In the genomic region with DNA sequence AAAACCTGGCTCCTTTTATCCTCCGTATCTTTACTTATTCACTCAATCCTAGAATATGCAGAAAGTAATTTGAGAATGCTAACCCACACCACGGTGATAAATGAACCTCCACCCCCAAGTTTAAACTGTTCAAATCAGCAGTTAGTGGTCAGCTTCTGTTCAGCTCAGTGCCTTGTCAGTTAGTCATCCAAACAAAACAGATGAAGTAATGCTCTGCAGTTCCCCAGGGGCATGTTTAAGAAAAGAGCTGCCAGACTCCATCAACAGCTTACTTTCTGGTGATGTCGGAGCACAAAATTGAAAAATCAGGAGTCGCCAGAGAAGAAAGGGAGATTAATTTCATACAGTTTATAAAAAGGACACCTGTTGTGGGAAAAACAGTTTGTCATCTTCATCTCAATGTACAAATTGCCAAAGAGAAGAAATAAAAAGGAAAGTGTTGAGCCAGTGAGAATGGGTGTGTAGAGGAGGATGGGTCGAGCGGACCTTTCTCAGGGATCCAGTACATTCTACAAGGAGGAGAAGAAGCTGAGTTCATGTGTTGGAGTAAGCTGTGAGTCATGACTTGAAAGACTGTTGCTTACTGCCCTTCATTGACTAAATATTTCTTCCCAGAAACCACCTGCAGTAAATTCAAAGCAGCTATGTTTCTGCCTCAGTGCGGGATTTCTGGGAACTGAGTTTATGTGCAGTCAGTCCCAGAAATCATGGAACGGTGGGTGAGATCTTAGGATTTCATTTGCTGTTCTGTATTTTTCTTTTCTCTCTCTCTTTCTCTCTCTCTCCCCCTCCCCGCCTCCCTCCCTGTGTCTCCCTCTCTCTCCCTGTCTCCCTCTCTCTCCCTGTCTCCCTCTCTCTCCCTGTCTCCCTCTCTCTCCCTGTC, we compare ENCODE assay signal across 8 cellular contexts. TPM values are rescaled to one million over a fixed set of nuclear protein-coding genes. Genes with fewer than 3 reads are reported as not detected.
DNase-seq lines count a peak whose midpoint lies in the region; ATAC-seq and TF ChIP-seq lines count a peak whose summit lies in the region.

No MANE protein-coding gene starts in this region.

- H3K27me3 ChIP-seq in PC-3 (ENCODE audit: low read length) = no peaks in the 10 kb centered on the region

- TF ChIP-seq CTCF in AG10803 (conservative IDR thresholded peaks at IDR 0.05; ENCODE audit: low read length) (no peak), PC-3 (conservative IDR thresholded peaks at IDR 0.05; ENCODE audit: low read depth, low read length) (no peak), chondrocyte (IDR thresholded peaks at IDR 0.05) (no peak)

- intact Hi-C loops in PC-3 (cut with micrococcal nuclease) = loop anchor here (1.0 to 2.0 kb wide), 2 partner anchors 34 to 111 kb away; no protein-coding TSS in a partner anchor

- H3K36me3 Mint-ChIP-seq in chondrocyte (ENCODE audit: low read depth) = no peaks in the 10 kb centered on the region

- peak overlapping the region; percentile 83 for H3K4me2 ChIP-seq in PC-3 (ENCODE audit: low read length)

- peak overlapping the region; percentile 63 for H3K9ac ChIP-seq in PC-3 (ENCODE audit: low read length)

- no peaks in the 10 kb centered on the region; the same call in 1 of the 2 replicates for H3K36me3 ChIP-seq in PC-3 (ENCODE audit: low read depth, low read length)

- BruUV-seq in PC-3 (replicated peaks; lab: Mats Ljungman, UMichigan) = TSS peak; percentile 36

- H3K79me2 ChIP-seq in PC-3 (ENCODE audit: low read length) = peaks cover 98% of the 10 kb centered on the region

- H3K9me2 ChIP-seq in PC-3 (replicated peaks; ENCODE audit: low read length) = no peaks in the 10 kb centered on the region

- H3K9me3 Mint-ChIP-seq in chondrocyte (ENCODE audit: low read depth) = no peaks in the 10 kb centered on the region

- CTCF ChIA-PET in PC-3 (lab: Charles Lee) = interaction anchor here (0.6 to 1.3 kb wide), 6 partner anchors 9 to 174 kb away, joined by 3 to 7 read pairs (median 4); partner anchors contain the start of gene TRIO

- peaks cover 8% of the 10 kb centered on the region for H3F3A ChIP-seq in PC-3 (ENCODE audit: low read length, unreplicated experiment)

- H3K4me1 Mint-ChIP-seq in chondrocyte (ENCODE audit: low read depth) = peaks cover 31% of the 10 kb centered on the region

- POLR2A ChIA-PET in PC-3 (lab: Charles Lee; ENCODE audit: unreplicated experiment) = interaction anchor here (0.6 to 0.9 kb wide), 5 partner anchors 12 to 119 kb away, joined by 3 to 10 read pairs (median 8); no protein-coding TSS in a partner anchor

- H4K20me1 ChIP-seq in PC-3 (ENCODE audit: low read length) = peaks cover 60% of the 10 kb centered on the region

- no peak overlapping the region for H2AFZ ChIP-seq in PC-3 (ENCODE audit: low read length)

- no peaks in the 10 kb centered on the region for H3K27me3 Mint-ChIP-seq in chondrocyte (ENCODE audit: low read depth)

- H3K4me1 ChIP-seq in PC-3 (ENCODE audit: insufficient read depth, low read length) = peaks cover 74% of the 10 kb centered on the region

- H3K27ac Mint-ChIP-seq in chondrocyte (ENCODE audit: unreplicated experiment) = no peak overlapping the region

- H3K9me3 ChIP-seq in PC-3 (ENCODE audit: low read length) = no peaks in the 10 kb centered on the region

- DNase-seq in AG10803 (ENCODE audit: low read depth) = peak; percentile 96
- peak; percentile 98 for DNase-seq in PC-3
- peak; percentile 98 for DNase-seq in fibroblast of peridontal ligament (ENCODE audit: extremely low read depth)
- peak; percentile 80 for DNase-seq in smooth muscle cell of the brain vasculature (ENCODE audit: low read depth, low spot score)
- DNase-seq in NCI-H1694 treated with DMSO at 0.1 percent for 48 hours (lab: John Stamatoyannopoulos, UW) = no peak
- DNase-seq in chondrocyte (ENCODE audit: low spot score) = no peak

- H3K4me3 ChIP-seq in AG10803 (ENCODE audit: low read length) = peak overlapping the region; percentile 46
- H3K4me3 ChIP-seq in PC-3 (ENCODE audit: low read length) = peak overlapping the region; percentile 63

- H3K4me3 Mint-ChIP-seq in chondrocyte (ENCODE audit: unreplicated experiment) = no peak overlapping the region

- ATAC-seq in GM19372 (IDR thresholded peaks at IDR 0.05; ENCODE audit: low read depth, unreplicated experiment) (peak; percentile 72), HG03342 (IDR thresholded peaks at IDR 0.05; ENCODE audit: unreplicated experiment) (peak; percentile 68), PC-3 (peak; percentile 88)

- H3K27ac ChIP-seq in PC-3 (ENCODE audit: low read length) = peak overlapping the region; percentile 94

RNA-seq across cellular contexts. Expression of gene TRIO, which starts 13.7 kb away (rescaled TPM):
- total RNA-seq in PC-3 (2014; rRNA removed) (211 and 271 TPM in 2 replicates), chondrocyte (200 to 271 TPM (median 217 TPM) in 3 replicates)

Comparison
In these comparisons a context has a peak if more than half of its experiments do, and no peak if none do; other contexts are left out.
1. DNase-seq: peak in AG10803 (single experiment), PC-3 (single experiment), fibroblast of peridontal ligament (single experiment) and smooth muscle cell of the brain vasculature (single experiment); none in NCI-H1694 treated with DMSO at 0.1 percent for 48 hours (single experiment) and chondrocyte (single experiment).
2. Peak in every context shown above with its lines, with median percentiles within 50 percentile points of each other: ATAC-seq.